ENCODE assay signal across 27 cellular contexts in genomic region chr7:128835231-128835751, GRCh38. TPM values are rescaled to one million over a fixed set of nuclear protein-coding genes. Genes with fewer than 3 reads are reported as not detected.
DNase-seq lines count a peak whose midpoint lies in the region; ATAC-seq and TF ChIP-seq lines count a peak whose summit lies in the region.
"Had no signal": no experiment of that assay in that cellular context is flagged by ENCODE, and none has a peak within 500 bp of the region (broad histone marks: within the 10 kb centered on the region; RNA-seq: fewer than 3 reads in every experiment).

No MANE protein-coding gene starts in this region.

- TF ChIP-seq EP300 in esophagus muscularis mucosa (IDR thresholded peaks at IDR 0.05) = no peak

- H3K9me3 ChIP-seq in heart left ventricle (no peaks in the 10 kb centered on the region), esophagus muscularis mucosa (no peaks in the 10 kb centered on the region), upper lobe of right lung (no peaks in the 10 kb centered on the region)
- H3K9me3 ChIP-seq: adrenal gland, breast epithelium, neutrophil had no signal

- WGBS in heart left ventricle, 4 donors = 77 to 84% (median 82%) methylated on average over 8 to 16 of the region's 16 CpGs
- WGBS in esophagus muscularis mucosa = 58% methylated on average over 6 of the region's 16 CpGs

- H3K27ac ChIP-seq in heart left ventricle (peak overlapping the region in 9 of 12 donors; percentile 69 to 98 (median 96)), esophagus muscularis mucosa (replicated peaks in 1 of 4) (peak overlapping the region; percentile 97 to 99 (median 98)), rectal smooth muscle tissue (ENCODE audit: low read depth, low read length) (peak overlapping the region; percentile 98), upper lobe of right lung (no peak overlapping the region)
- H3K27ac ChIP-seq: adrenal gland, neutrophil, SK-N-MC had no signal

- H3K27me3 ChIP-seq in heart left ventricle (peaks cover 0 to 21% (median 0%) of the 10 kb centered on the region in 9 donors), esophagus muscularis mucosa (peaks cover 0 to 4% (median 0%) of the 10 kb centered on the region in 4 donors), rectal smooth muscle tissue (ENCODE audit: control insufficient read depth, insufficient read depth, low read length) (peaks cover 4% of the 10 kb centered on the region), upper lobe of right lung (peaks cover 30% of the 10 kb centered on the region)

- H3K4me3 ChIP-seq in heart left ventricle = peak overlapping the region in 1 of 12 donors; percentile 6
- no peak overlapping the region for H3K4me3 ChIP-seq in esophagus muscularis mucosa
- no peak overlapping the region for H3K4me3 ChIP-seq in rectal smooth muscle tissue (ENCODE audit: low read length)
- H3K4me3 ChIP-seq in upper lobe of right lung = no peak overlapping the region
- H3K4me3 ChIP-seq: adrenal gland, breast epithelium, SK-N-MC had no signal

- TF ChIP-seq POLR2A in heart left ventricle (IDR thresholded peaks at IDR 0.05) = no peak
- no peak for TF ChIP-seq POLR2A in esophagus muscularis mucosa (IDR thresholded peaks at IDR 0.05; ENCODE audit: low read depth)

- peaks cover 0 to 85% (median 45%) of the 10 kb centered on the region in 12 donors for H3K4me1 ChIP-seq in heart left ventricle
- H3K4me1 ChIP-seq in esophagus muscularis mucosa = peaks cover 51 to 87% (median 73%) of the 10 kb centered on the region in 4 donors
- peaks cover 31% of the 10 kb centered on the region for H3K4me1 ChIP-seq in rectal smooth muscle tissue (ENCODE audit: control insufficient read depth, insufficient read depth, low read length)
- H3K4me1 ChIP-seq in upper lobe of right lung = peaks cover 21% of the 10 kb centered on the region

- DNase-seq in heart left ventricle (peak in 2 of 5 donors; percentile 30 to 60), left ventricle myocardium superior (no peak), esophagus muscularis mucosa (ENCODE audit: extremely low spot score) (no peak), upper lobe of right lung (peak; percentile 46), NCI-H1694 (lab: John Stamatoyannopoulos, UW) (no peak), EL (no peak)
- DNase-seq: activated CD4-positive, alpha-beta T cell treated with anti-CD3 and anti-CD28 coated beads, Interleukin-2, amount 10 ng/mL, durations not matched to agents 24 days and 14 days; activated CD8-positive, alpha-beta memory T cell treated with anti-CD3 and anti-CD28 coated beads, Interleukin-2, amount 10 ng/mL, durations not matched to agents 7 days and 5 days; activated naive CD4-positive, alpha-beta T cell treated with Interleukin-2 at 50 U/mL for 16 hours; activated T-cell treated with anti-CD3 and anti-CD28 coated beads, Interleukin-2, amount 50 U/mL, for 72 hours; adrenal gland; AML-193; CD8-positive, alpha-beta T cell; mammary epithelial cell; NCI-H1048; NCI-H187; NCI-H69; stimulated activated naive CD8-positive, alpha-beta T cell treated with anti-CD3 and anti-CD28 coated beads, Interleukin-15, Interleukin-2, amounts not matched to agents 100 U/mL and 50 U/mL, for 24 hours had no signal

- peaks cover 0 to 59% (median 55%) of the 10 kb centered on the region in 9 donors for H3K36me3 ChIP-seq in heart left ventricle
- H3K36me3 ChIP-seq in esophagus muscularis mucosa = peaks cover 19 to 55% (median 54%) of the 10 kb centered on the region in 4 donors
- H3K36me3 ChIP-seq in rectal smooth muscle tissue (ENCODE audit: control insufficient read depth, insufficient read depth, low read length) = peaks cover 19% of the 10 kb centered on the region
- H3K36me3 ChIP-seq in upper lobe of right lung = no peaks in the 10 kb centered on the region
- H3K36me3 ChIP-seq: adrenal gland, breast epithelium, neutrophil had no signal

- ATAC-seq in heart left ventricle (no peak), left ventricle myocardium superior (no peak), upper lobe of right lung (no peak), HG03196 (IDR thresholded peaks at IDR 0.05; ENCODE audit: unreplicated experiment) (no peak)
- ATAC-seq: activated CD8-positive, alpha-beta memory T cell treated with anti-CD3 and anti-CD28 coated beads, Interleukin-2, amount 10 ng/mL, durations not matched to agents 7 days and 5 days; activated T-cell treated with anti-CD3 and anti-CD28 coated beads, Interleukin-2, amount 50 U/mL, for 72 hours; CD8-positive, alpha-beta T cell; stimulated activated naive CD8-positive, alpha-beta T cell treated with anti-CD3 and anti-CD28 coated beads, Interleukin-15, Interleukin-2, amounts not matched to agents 100 U/mL and 50 U/mL, for 24 hours had no signal

- no peak overlapping the region for H3K9ac ChIP-seq in rectal smooth muscle tissue (ENCODE audit: low read length)

- TF ChIP-seq CTCF in heart left ventricle (IDR thresholded peaks at IDR 0.05) (no peak), esophagus muscularis mucosa (IDR thresholded peaks at IDR 0.05) (no peak), upper lobe of right lung (IDR thresholded peaks at IDR 0.05) (no peak)

- intact Hi-C loops in heart left ventricle (cut with DNase I) = no loop called here
- intact Hi-C loops in left ventricle myocardium superior (cut with micrococcal nuclease) = no loop called here
- intact Hi-C loops in esophagus muscularis mucosa (cut with DNase I) = no loop called here
- intact Hi-C loops in upper lobe of right lung (cut with DNase I) = no loop called here

RNA-seq across cellular contexts. Expression of gene FLNC, which starts 5.1 kb away (rescaled TPM):
- total RNA-seq in heart left ventricle (1,000 to 10,000 TPM in 6 of 9 donors, 100 to 1,000 TPM in 3; 721 to 3,687 (median 1,170) TPM), left ventricle myocardium superior (591 TPM), esophagus muscularis mucosa (100 to 1,000 TPM; 391 to 932 (median 533) TPM), upper lobe of right lung (7.7 TPM)
- 1,000 to 10,000 TPM in 1 of 2 donors, 100 to 1,000 TPM in 1; 399 to 1,654 TPM for polyA plus RNA-seq in heart left ventricle
- total RNA-seq: activated CD8-positive, alpha-beta memory T cell treated with anti-CD3 and anti-CD28 coated beads, Interleukin-2, amount 10 ng/mL, durations not matched to agents 7 days and 5 days; T-helper 2 cell treated with Interferon-gamma antibody and Interleukin-4, amounts not matched to agents 100 ng/mL and 5 ng/mL, for 36 hours had no signal

RNA-seq across cellular contexts. Expression of gene ATP6V1F, which starts 27.4 kb away (rescaled TPM):
- total RNA-seq in heart left ventricle (100 to 1,000 TPM in 7 of 9 donors, 10 to 100 TPM in 2; 91.6 to 165 (median 121) TPM), left ventricle myocardium superior (115 TPM), esophagus muscularis mucosa (100 to 1,000 TPM in 2 of 4 donors, 10 to 100 TPM in 2; 74.3 to 108 (median 91.9) TPM), upper lobe of right lung (180 TPM)
- polyA plus RNA-seq in heart left ventricle = 100 to 1,000 TPM; 137 to 198 TPM

RNA-seq across cellular contexts. Expression of gene CCDC136, which starts 43.5 kb away (rescaled TPM):
- total RNA-seq in heart left ventricle (10 to 100 TPM in 6 of 9 donors, 1 to 10 TPM in 3; 6.4 to 22.8 (median 10.4) TPM), left ventricle myocardium superior (6.5 TPM), esophagus muscularis mucosa (10 to 100 TPM; 20.7 to 36.5 (median 33.7) TPM), upper lobe of right lung (3.1 TPM)
- polyA plus RNA-seq in heart left ventricle = 10 to 100 TPM in 1 of 2 donors, 1 to 10 TPM in 1; 9.0 to 13.9 TPM

RNA-seq across cellular contexts. Expression of gene OPN1SW, which starts 59.7 kb away (rescaled TPM):
- total RNA-seq in heart left ventricle (not detected), left ventricle myocardium superior (not detected), esophagus muscularis mucosa (not detected), upper lobe of right lung (not detected)
- not detected for polyA plus RNA-seq in heart left ventricle
- total RNA-seq: A172; activated CD4-positive, alpha-beta T cell treated with anti-CD3 and anti-CD28 coated beads, Interleukin-2, amount 10 ng/mL, durations not matched to agents 24 days and 14 days; activated CD8-positive, alpha-beta memory T cell treated with anti-CD3 and anti-CD28 coated beads, Interleukin-2, amount 10 ng/mL, durations not matched to agents 7 days and 5 days; activated T-cell treated with anti-CD3 and anti-CD28 coated beads, Interleukin-2, amount 50 U/mL, for 72 hours; adrenal gland; breast epithelium; CD8-positive, alpha-beta T cell; fibroblast of lung; kidney epithelial cell; mammary epithelial cell; T-helper 2 cell treated with Interferon-gamma antibody and Interleukin-4, amounts not matched to agents 100 ng/mL and 5 ng/mL, for 36 hours had no signal
- polyA plus RNA-seq: adrenal gland, fibroblast of lung, mammary epithelial cell had no signal

Comparison
In these comparisons a context has a peak if more than half of its experiments do, and no peak if none do; other contexts are left out.
1. RNA of gene FLNC, which starts 5.1 kb away (total RNA-seq): 721 to 3,687 TPM in heart left ventricle, 391 to 932 TPM in esophagus muscularis mucosa and 591 TPM in left ventricle myocardium superior (single experiment); 7.7 TPM in upper lobe of right lung (single experiment); every median in the first group is over 10 times any median in the second.